Comparison of ENCODE assay signal across 13 cellular contexts in the genomic region with DNA sequence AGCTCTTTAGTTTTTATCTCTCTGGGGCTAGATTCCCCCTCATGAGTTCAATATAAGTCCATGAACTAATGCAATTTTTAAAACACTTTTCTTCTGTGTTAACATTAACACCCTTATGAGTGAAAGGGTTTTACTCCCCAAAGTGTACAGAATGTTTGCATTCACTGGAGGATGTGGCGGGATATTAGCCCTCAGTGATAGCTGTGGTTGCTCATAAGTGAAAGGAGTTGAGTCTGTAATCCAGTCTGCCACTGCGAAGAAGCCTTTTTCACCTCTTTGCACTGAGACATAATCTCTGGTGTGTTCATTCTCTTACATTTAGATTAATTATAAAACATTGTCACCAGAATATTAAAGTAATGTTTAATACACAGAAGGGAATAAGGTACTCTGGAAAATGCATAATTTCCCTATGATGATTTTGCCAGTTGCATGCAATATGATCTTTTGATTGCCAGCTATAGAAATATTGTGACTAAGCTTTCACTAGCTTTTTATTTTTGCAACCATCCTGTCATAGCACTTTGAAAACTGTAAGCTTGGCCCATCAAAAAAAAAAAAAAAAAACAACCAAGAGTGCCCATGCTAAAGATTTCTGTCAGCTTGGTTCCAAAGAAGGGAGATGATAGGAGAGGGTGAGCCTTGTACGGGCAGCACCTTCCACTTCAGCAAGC.
DNase-seq lines count a peak whose midpoint lies in the region; ATAC-seq and TF ChIP-seq lines count a peak whose summit lies in the region.
"Had no signal": no experiment of that assay in that cellular context is flagged by ENCODE, and none has a peak within 500 bp of the region (broad histone marks: within the 10 kb centered on the region; RNA-seq: fewer than 3 reads in every experiment).

No MANE protein-coding gene starts in this region.

- H3K36me3 Mint-ChIP-seq in CD14-positive monocyte = peaks cover 0 to 3% of the 10 kb centered on the region in 2 donors
- H3K36me3 Mint-ChIP-seq in activated CD8-positive, alpha-beta memory T cell treated with anti-CD3 and anti-CD28 coated beads, Interleukin-2, amount 10 ng/mL, durations not matched to agents 7 days and 5 days = no peaks in the 10 kb centered on the region

- no peak for DNase-seq in CD14-positive monocyte (ENCODE audit: low spot score)
- DNase-seq in SHP77 treated with DMSO at 0.1 percent for 48 hours (lab: John Stamatoyannopoulos, UW) = no peak
- DNase-seq in ACHN = no peak
- DNase-seq in activated CD8-positive, alpha-beta memory T cell treated with anti-CD3 and anti-CD28 coated beads, Interleukin-2, amount 10 ng/mL, durations not matched to agents 7 days and 5 days = no peak
- no peak for DNase-seq in NCI-H510A (lab: John Stamatoyannopoulos, UW)
- DNase-seq: activated CD4-positive, alpha-beta T cell treated with anti-CD3 and anti-CD28 coated beads for 1 hour; NCI-H1436 treated with DMSO at 0.1 percent for 48 hours had no signal

- CTCF ChIA-PET in activated CD8-positive, alpha-beta memory T cell treated with anti-CD3 and anti-CD28 coated beads, Interleukin-2, amount 10 ng/mL, durations not matched to agents 7 days and 5 days (lab: Charles Lee) = no interaction called here

- no peaks in the 10 kb centered on the region for H4K20me1 ChIP-seq in OCI-LY3 (ENCODE audit: insufficient read depth, low read length)

- peaks cover 48% of the 10 kb centered on the region for H3K4me1 Mint-ChIP-seq in CD14-positive monocyte
- H3K4me1 Mint-ChIP-seq in activated CD8-positive, alpha-beta memory T cell treated with anti-CD3 and anti-CD28 coated beads, Interleukin-2, amount 10 ng/mL, durations not matched to agents 7 days and 5 days = no peaks in the 10 kb centered on the region

- H3K9me3 ChIP-seq in OCI-LY3 (ENCODE audit: insufficient read depth, low read length) = no peaks in the 10 kb centered on the region
- H3K9me3 ChIP-seq: prostate gland, tibial artery had no signal

- no peaks in the 10 kb centered on the region for H3K27me3 ChIP-seq in OCI-LY3 (ENCODE audit: low read depth, low read length)
- H3K27me3 ChIP-seq: tibial artery had no signal

- TF ChIP-seq CTCF in CD14-positive monocyte (IDR thresholded peaks at IDR 0.05) (no peak), OCI-LY3 (IDR thresholded peaks at IDR 0.05; ENCODE audit: low read depth, low read length) (no peak)

- peak overlapping the region; percentile 62 for H3K4me3 ChIP-seq in OCI-LY3 (ENCODE audit: low read length)
- H3K4me3 ChIP-seq: K562, prostate gland, tibial artery had no signal

- ATAC-seq in GM19043 (IDR thresholded peaks at IDR 0.05; ENCODE audit: low read depth, unreplicated experiment) (peak; percentile 26), HG02981 (IDR thresholded peaks at IDR 0.05; ENCODE audit: unreplicated experiment) (peak; percentile 33)
- no peak for ATAC-seq in activated CD8-positive, alpha-beta memory T cell treated with anti-CD3 and anti-CD28 coated beads, Interleukin-2, amount 10 ng/mL, durations not matched to agents 7 days and 5 days

- peak overlapping the region; percentile 88 for H3K27ac ChIP-seq in OCI-LY3 (ENCODE audit: low read length)
- H3K27ac ChIP-seq: prostate gland, tibial artery had no signal

- in situ Hi-C loops in ACHN (cut with HindIII; ENCODE audit: low pct_ligation_motif_present, low pct_unique_long_range_greater_than_20kb, low sequenced_read_pairs) = no loop called here

- H2AFZ ChIP-seq in OCI-LY3 (ENCODE audit: low read depth, low read length) = 0 out of 2 replicates have a peak overlapping the region, but pooled peaks have one; percentile 54

- H3K27me3 Mint-ChIP-seq in CD14-positive monocyte (ENCODE audit: low read depth in 3 of 3) = peaks cover 0 to 1% (median 0%) of the 10 kb centered on the region in 3 donors
- H3K27me3 Mint-ChIP-seq in activated CD8-positive, alpha-beta memory T cell treated with anti-CD3 and anti-CD28 coated beads, Interleukin-2, amount 10 ng/mL, durations not matched to agents 7 days and 5 days = no peaks in the 10 kb centered on the region

- no peak overlapping the region for H3K4me3 Mint-ChIP-seq in CD14-positive monocyte
- H3K4me3 Mint-ChIP-seq in activated CD8-positive, alpha-beta memory T cell treated with anti-CD3 and anti-CD28 coated beads, Interleukin-2, amount 10 ng/mL, durations not matched to agents 7 days and 5 days = no peak overlapping the region

- peak overlapping the region; percentile 74 for H3K9ac ChIP-seq in OCI-LY3 (ENCODE audit: low read length)

- peaks cover 0 to 2% (median 0%) of the 10 kb centered on the region in 7 donors for H3K9me3 Mint-ChIP-seq in CD14-positive monocyte
- H3K9me3 Mint-ChIP-seq in activated CD8-positive, alpha-beta memory T cell treated with anti-CD3 and anti-CD28 coated beads, Interleukin-2, amount 10 ng/mL, durations not matched to agents 7 days and 5 days (ENCODE audit: low read depth) = no peaks in the 10 kb centered on the region

- no peaks in the 10 kb centered on the region for H3K36me3 ChIP-seq in OCI-LY3 (replicated peaks; ENCODE audit: low read depth, low read length)
- H3K36me3 ChIP-seq: prostate gland, tibial artery had no signal

- peak overlapping the region; percentile 82 for H3K4me2 ChIP-seq in OCI-LY3 (ENCODE audit: low read length)

- H3K27ac Mint-ChIP-seq in CD14-positive monocyte = peak overlapping the region; percentile 93 to 99 (median 96)
- no peak overlapping the region for H3K27ac Mint-ChIP-seq in activated CD8-positive, alpha-beta memory T cell treated with anti-CD3 and anti-CD28 coated beads, Interleukin-2, amount 10 ng/mL, durations not matched to agents 7 days and 5 days

- H3K79me2 ChIP-seq in OCI-LY3 (ENCODE audit: low read length) = no peaks in the 10 kb centered on the region

- intact Hi-C loops in CD14-positive monocyte (cut with micrococcal nuclease) = loop anchor here in 1 of 2 donors (10.0 kb wide), 1 partner anchor 55 kb away; no protein-coding TSS in a partner anchor

- peaks cover 68% of the 10 kb centered on the region for H3K4me1 ChIP-seq in OCI-LY3 (ENCODE audit: low read length)
- H3K4me1 ChIP-seq: prostate gland, tibial artery had no signal
